ENCODE assay signal across 8 cellular contexts in genomic region chr11:797300-798092, GRCh38. TPM values are rescaled to one million over a fixed set of nuclear protein-coding genes. Genes with fewer than 3 reads are reported as not detected.
DNase-seq lines count a peak whose midpoint lies in the region; ATAC-seq and TF ChIP-seq lines count a peak whose summit lies in the region.

No MANE protein-coding gene starts in this region.

- H3K79me2 ChIP-seq in OCI-LY1 (ENCODE audit: insufficient read depth, low read length): no peaks in the 10 kb centered on the region

- H3K27me3 ChIP-seq in CD8-positive, alpha-beta memory T cell (ENCODE audit: insufficient read depth, low read length, poor library complexity, severe bottlenecking): no peaks in the 10 kb centered on the region
- H3K27me3 ChIP-seq in HUES6 (ENCODE audit: control insufficient read depth, insufficient read depth, low read length) (no peaks in the 10 kb centered on the region), OCI-LY1 (ENCODE audit: insufficient read depth, low read length) (no peaks in the 10 kb centered on the region), mucosa of rectum (ENCODE audit: control insufficient read depth in 2 of 2, insufficient read depth in 2 of 2, low read length in 2 of 2) (no peaks in the 10 kb centered on the region)

- peaks cover 4% of the 10 kb centered on the region for H3K36me3 ChIP-seq in CD8-positive, alpha-beta memory T cell (ENCODE audit: insufficient read depth, low read length)
- peaks cover 49% of the 10 kb centered on the region for H3K36me3 ChIP-seq in HUES6 (ENCODE audit: control insufficient read depth, insufficient read depth, low read length)
- H3K36me3 ChIP-seq in OCI-LY1 (ENCODE audit: insufficient read depth, low read length): peaks cover 35% of the 10 kb centered on the region
- H3K36me3 ChIP-seq in mucosa of rectum (ENCODE audit: control insufficient read depth in 2 of 2, insufficient read depth in 2 of 2, low read length in 2 of 2): peaks cover 0 to 4% of the 10 kb centered on the region in 2 donors

- H3F3A ChIP-seq in OCI-LY1 (ENCODE audit: insufficient read depth, low read length): no peaks in the 10 kb centered on the region

- DNase-seq in CD8-positive, alpha-beta memory T cell: peak; percentile 77 to 93 (median 81)
- DNase-seq in activated T-cell treated with anti-CD3 and anti-CD28 coated beads for 1 hour (ENCODE audit: low read depth) (peak; percentile 51), epithelial cell of esophagus (ENCODE audit: low read depth) (peak; percentile 80)
- peak; percentile 61 to 76 for DNase-seq in stimulated activated CD8-positive, alpha-beta memory T cell treated with anti-CD3 and anti-CD28 coated beads, Interleukin-7, amount 100 ng/mL, for 4 hours (ENCODE audit: low read depth in 2 of 2)

- H3K9me3 Mint-ChIP-seq in CD8-positive, alpha-beta memory T cell: no peaks in the 10 kb centered on the region

- H3K27me3 Mint-ChIP-seq in CD8-positive, alpha-beta memory T cell: no peaks in the 10 kb centered on the region

- peaks cover 0 to 14% (median 0%) of the 10 kb centered on the region in 3 donors for H3K36me3 Mint-ChIP-seq in CD8-positive, alpha-beta memory T cell

- H4K20me1 ChIP-seq in OCI-LY1 (ENCODE audit: insufficient read depth, low read length): no peaks in the 10 kb centered on the region

- no peaks in the 10 kb centered on the region for H3K9me2 ChIP-seq in OCI-LY1 (ENCODE audit: low read depth, low read length)

- H3K27ac Mint-ChIP-seq in CD8-positive, alpha-beta memory T cell: peak overlapping the region; percentile 87 to 98 (median 95)

- H3K4me1 Mint-ChIP-seq in CD8-positive, alpha-beta memory T cell: peaks cover 12 to 26% (median 14%) of the 10 kb centered on the region in 3 donors

- CTCF ChIA-PET in CD8-positive, alpha-beta memory T cell (lab: Charles Lee): interaction anchor here (1.3 kb wide), 1 partner anchor 71 kb away, joined by 3 read pairs; no protein-coding TSS in a partner anchor

- H3K4me1 ChIP-seq in CD8-positive, alpha-beta memory T cell (ENCODE audit: insufficient read depth, low read length): peaks cover 25% of the 10 kb centered on the region
- H3K4me1 ChIP-seq in HUES6 (ENCODE audit: control insufficient read depth, insufficient read depth, low read length) (peaks cover 19% of the 10 kb centered on the region), OCI-LY1 (ENCODE audit: insufficient read depth, low read length, severe bottlenecking) (peaks cover 23% of the 10 kb centered on the region), mucosa of rectum (ENCODE audit: control insufficient read depth in 2 of 2, insufficient read depth in 2 of 2, low read length in 2 of 2) (peaks cover 17 to 27% of the 10 kb centered on the region in 2 donors)

- H3K9me3 ChIP-seq in CD8-positive, alpha-beta memory T cell (ENCODE audit: low read length): no peaks in the 10 kb centered on the region
- H3K9me3 ChIP-seq in HUES6 (ENCODE audit: control insufficient read depth, insufficient read depth, low read depth, low read length) (no peaks in the 10 kb centered on the region), OCI-LY1 (ENCODE audit: low read length) (no peaks in the 10 kb centered on the region), mucosa of rectum (ENCODE audit: control insufficient read depth in 2 of 2, low read length in 2 of 2) (no peaks in the 10 kb centered on the region)

- H3K4me3 Mint-ChIP-seq in CD8-positive, alpha-beta memory T cell: peak overlapping the region; percentile 91 to 94 (median 92)

- H3K4me2 ChIP-seq in OCI-LY1 (ENCODE audit: low read length): peak overlapping the region; percentile 97

- peak overlapping the region; percentile 88 for H3K9ac ChIP-seq in HUES6 (ENCODE audit: low read length)
- peak overlapping the region; percentile 83 for H3K9ac ChIP-seq in OCI-LY1 (ENCODE audit: low read length)
- H3K9ac ChIP-seq in mucosa of rectum (ENCODE audit: low read depth in 1 of 2, low read length in 2 of 2): peak overlapping the region; percentile 63 to 66

- H3K27ac ChIP-seq in CD8-positive, alpha-beta memory T cell (ENCODE audit: low read depth, low read length): peak overlapping the region; percentile 86
- H3K27ac ChIP-seq in HUES6 (ENCODE audit: low read depth, low read length): peak overlapping the region; percentile 72; the same call in 1 of the 2 replicates
- peak overlapping the region; percentile 71 for H3K27ac ChIP-seq in OCI-LY1 (ENCODE audit: low read depth, low read length, poor library complexity, severe bottlenecking)
- peak overlapping the region; percentile 62 to 85 for H3K27ac ChIP-seq in mucosa of rectum (ENCODE audit: low read depth in 2 of 2, low read length in 2 of 2)

- POLR2A ChIA-PET in CD8-positive, alpha-beta memory T cell (lab: Charles Lee): interaction anchor here (0.6 to 2.5 kb wide), 5 partner anchors 11 to 284 kb away, joined by 3 to 8 read pairs (median 6); partner anchors contain the start of genes PNPLA2, RPLP2 and TALDO1

- peak; percentile 34 for ATAC-seq in GM21381 (IDR thresholded peaks at IDR 0.05; ENCODE audit: unreplicated experiment)

- TF ChIP-seq CTCF in OCI-LY1 (IDR thresholded peaks at IDR 0.05; ENCODE audit: low read length): no peak
- no peak for TF ChIP-seq CTCF in epithelial cell of esophagus (IDR thresholded peaks at IDR 0.05; ENCODE audit: insufficient read depth, low read depth, low read length, missing control alignments)

- H3K4me3 ChIP-seq in CD8-positive, alpha-beta memory T cell (ENCODE audit: low read length): peak overlapping the region; percentile 92
- H3K4me3 ChIP-seq in HUES6 (ENCODE audit: low read depth, low read length) (peak overlapping the region; percentile 98), OCI-LY1 (ENCODE audit: low read depth, low read length, poor library complexity, severe bottlenecking) (peak overlapping the region; percentile 86), epithelial cell of esophagus (ENCODE audit: low read length) (peak overlapping the region; percentile 80), mucosa of rectum (ENCODE audit: low read length in 2 of 2) (peak overlapping the region; percentile 75 to 86)

- H2AFZ ChIP-seq in OCI-LY1 (ENCODE audit: low read length): no peak overlapping the region

RNA-seq across cellular contexts. Expression of gene SLC25A22, which starts 0.6 kb away (rescaled TPM):
- total RNA-seq in CD8-positive, alpha-beta memory T cell: 10 to 100 TPM; 73.6 to 77.0 TPM
- polyA plus RNA-seq in CD8-positive, alpha-beta memory T cell: 14.1 TPM

RNA-seq across cellular contexts. Expression of gene PIDD1, which starts 7.5 kb away (rescaled TPM):
- total RNA-seq in CD8-positive, alpha-beta memory T cell: 10 to 100 TPM; 30.5 to 34.5 TPM
- 4.6 TPM for polyA plus RNA-seq in CD8-positive, alpha-beta memory T cell

RNA-seq across cellular contexts. Expression of gene CEND1, which starts 7.6 kb away (rescaled TPM):
- total RNA-seq in CD8-positive, alpha-beta memory T cell: 1 to 10 TPM; 2.1 to 2.6 TPM
- polyA plus RNA-seq in CD8-positive, alpha-beta memory T cell: 0.13 TPM

RNA-seq across cellular contexts. Expression of gene RPLP2, which starts 12.3 kb away (rescaled TPM):
- 1,000 to 10,000 TPM; 2,769 to 2,922 TPM for total RNA-seq in CD8-positive, alpha-beta memory T cell
- polyA plus RNA-seq in CD8-positive, alpha-beta memory T cell: 3,158 TPM

RNA-seq across cellular contexts. Expression of gene GATD1, which starts 20.2 kb away (rescaled TPM):
- 10 to 100 TPM; 53.0 to 56.3 TPM for total RNA-seq in CD8-positive, alpha-beta memory T cell
- polyA plus RNA-seq in CD8-positive, alpha-beta memory T cell: 12.9 TPM

Comparison
In these comparisons a context has a peak if more than half of its experiments do, and no peak if none do; other contexts are left out.
1. Peak in every context shown above with its lines: DNase-seq, ATAC-seq, H3K4me3 ChIP-seq and H3K27ac ChIP-seq.